6 cellular contexts compared by ENCODE assay signal in genomic region chrX:25278341-25278740, GRCh38.
"Had no signal": no experiment of that assay in that cellular context is flagged by ENCODE, and none has a peak within 500 bp of the region (broad histone marks: within the 10 kb centered on the region; RNA-seq: fewer than 3 reads in every experiment).

No MANE protein-coding gene starts in this region.

- DNase-seq: GM23248, GOT3, H7, HCEC 1CT, IMR-90 had no signal

- H3K9ac ChIP-seq: GM23248 had no signal

- H2AFZ ChIP-seq: GM23248 had no signal

- ATAC-seq: K562 had no signal

- H3K4me3 ChIP-seq: GM23248, K562 had no signal

- H3K27ac ChIP-seq: GM23248 had no signal
